8 cellular contexts compared by ENCODE assay signal in genomic region chr1:196608401-196609113, GRCh38. TPM values are rescaled to one million over a fixed set of nuclear protein-coding genes. Genes with fewer than 3 reads are reported as not detected.
DNase-seq lines count a peak whose midpoint lies in the region; ATAC-seq and TF ChIP-seq lines count a peak whose summit lies in the region.

TSS of gene KCNT2 (minus strand) at chr1:196608440. CDS start at chr1:196608309, 131 bp downstream.

- peak within 1 kb of the TSS in 1 of 2 donors; percentile 7 for H3K27ac Mint-ChIP-seq in effector memory CD8-positive, alpha-beta T cell

- peak within 1 kb of the TSS; percentile 34 to 77 for H3K4me3 Mint-ChIP-seq in effector memory CD8-positive, alpha-beta T cell

- H3K4me1 Mint-ChIP-seq in effector memory CD8-positive, alpha-beta T cell (ENCODE audit: low read depth in 2 of 2): peaks cover 5 to 7% of the 10 kb centered on the region in 2 donors

- H3K27ac ChIP-seq in Panc1 (ENCODE audit: low read length) (no peak within 1 kb of the TSS), right lobe of liver (peak within 1 kb of the TSS; percentile 66 to 85 (median 75)), suprapubic skin (peak within 1 kb of the TSS; percentile 74)

- H3K27me3 Mint-ChIP-seq in effector memory CD8-positive, alpha-beta T cell: peaks cover 15 to 19% of the 10 kb centered on the region in 2 donors

- peak within 1 kb of the TSS; percentile 61 for H3K4me3 ChIP-seq in AG10803 (ENCODE audit: low read length)
- peak within 1 kb of the TSS; percentile 51 to 61 for H3K4me3 ChIP-seq in Panc1 (ENCODE audit: low read depth in 2 of 2, low read length in 2 of 2)
- H3K4me3 ChIP-seq in right lobe of liver: peak within 1 kb of the TSS; percentile 55 to 71 (median 57)
- H3K4me3 ChIP-seq in suprapubic skin: peak within 1 kb of the TSS; percentile 55

- H3K36me3 ChIP-seq in Panc1 (ENCODE audit: control insufficient read depth, insufficient read depth, low read length) (no peaks in the 10 kb centered on the region), right lobe of liver (no peaks in the 10 kb centered on the region), suprapubic skin (no peaks in the 10 kb centered on the region)

- CTCF ChIA-PET in Panc1 (lab: Charles Lee): no interaction called here

- in situ Hi-C loops in Panc1 (cut with HindIII; ENCODE audit: low pct_unique_long_range_greater_than_20kb, low sequenced_read_pairs): no loop called here

- 4% methylated on average over 10 of the region's 37 CpGs for WGBS in right lobe of liver (ENCODE audit: insufficient coverage, low coverage, low lambda C conversion rate, missing lambda C conversion rate)
- under 1% methylated on average over 29 of the region's 37 CpGs for WGBS in suprapubic skin

- ATAC-seq in HG02610 (IDR thresholded peaks at IDR 0.05; ENCODE audit: unreplicated experiment) (peak; percentile 56), Panc1 (peak; percentile 76), right lobe of liver (peak; percentile 83 to 90 (median 87)), HG03460 (IDR thresholded peaks at IDR 0.05; ENCODE audit: unreplicated experiment) (no peak)
- ATAC-seq in effector memory CD8-positive, alpha-beta T cell (replicated peaks): peak; percentile 79

- DNase-seq in AG10803 (ENCODE audit: low read depth) (peak; percentile 17), Panc1 (ENCODE audit: low read depth, low spot score) (no peak), right lobe of liver (peak; percentile 83 to 91 (median 90)), suprapubic skin (ENCODE audit: low spot score in 2 of 2) (peak; percentile 83 to 84), GF-D8 (lab: John Stamatoyannopoulos, UW) (no peak)
- DNase-seq in effector memory CD8-positive, alpha-beta T cell: no peak

- H3K4me1 ChIP-seq in Panc1 (ENCODE audit: control insufficient read depth, insufficient read depth, low read length) (peaks cover 5% of the 10 kb centered on the region; the same call in 1 of the 2 replicates), right lobe of liver (peaks cover 0 to 36% (median 3%) of the 10 kb centered on the region in 4 donors), suprapubic skin (peaks cover 16% of the 10 kb centered on the region)

- peaks cover 0 to 5% of the 10 kb centered on the region in 2 donors for H3K9me3 Mint-ChIP-seq in effector memory CD8-positive, alpha-beta T cell

- POLR2A ChIA-PET in Panc1 (lab: Charles Lee): no interaction called here

- no peaks in the 10 kb centered on the region for H3K9me3 ChIP-seq in Panc1 (ENCODE audit: control insufficient read depth, insufficient read depth, low read depth, low read length)
- H3K9me3 ChIP-seq in right lobe of liver: no peaks in the 10 kb centered on the region
- no peaks in the 10 kb centered on the region for H3K9me3 ChIP-seq in suprapubic skin

- TF ChIP-seq POLR2A in right lobe of liver (IDR thresholded peaks at IDR 0.05) (peak; percentile 68), suprapubic skin (IDR thresholded peaks at IDR 0.05) (no peak)

- H3K27me3 ChIP-seq in Panc1 (ENCODE audit: control insufficient read depth, insufficient read depth, low read length) (no peaks in the 10 kb centered on the region), right lobe of liver (no peaks in the 10 kb centered on the region), suprapubic skin (peaks cover 8% of the 10 kb centered on the region)

- no peak for TF ChIP-seq EP300 in suprapubic skin (IDR thresholded peaks at IDR 0.05)

- intact Hi-C loops in Panc1 (cut with micrococcal nuclease; ENCODE audit: unreplicated experiment) (no loop called here), right lobe of liver (cut with DNase I) (no loop called here)

- peaks cover 2% of the 10 kb centered on the region for H3K36me3 Mint-ChIP-seq in effector memory CD8-positive, alpha-beta T cell (ENCODE audit: insufficient read depth)

- BruUV-seq in Panc1 (replicated peaks; lab: Mats Ljungman, UMichigan): no TSS peak

- TF ChIP-seq CTCF in AG10803 (conservative IDR thresholded peaks at IDR 0.05; ENCODE audit: low read length) (no peak), Panc1 (IDR thresholded peaks at IDR 0.05) (no peak), right lobe of liver (IDR thresholded peaks at IDR 0.05) (no peak), suprapubic skin (IDR thresholded peaks at IDR 0.05) (no peak)

RNA-seq across cellular contexts. Expression of gene KCNT2, which starts in this region (rescaled TPM):
- total RNA-seq in Panc1 (2021; ENCODE audit: unreplicated experiment) (0.41 TPM), right lobe of liver (1 to 10 TPM; 5.3 to 8.4 (median 7.5) TPM), suprapubic skin (1 to 10 TPM in 1 of 4 donors, under 1 TPM in 3; 0.34 to 2.5 (median 0.34) TPM)
- not detected for polyA plus RNA-seq in Panc1 (2012; ENCODE audit: insufficient read length)

Comparison
In these comparisons a context has a peak if more than half of its experiments do, and no peak if none do; other contexts are left out.
1. Peak in ATAC-seq and H3K4me3 ChIP-seq in Panc1; RNA of the gene not detected or under 1 TPM.
2. DNase-seq: peak in AG10803 (single experiment), right lobe of liver (3 of 3) and suprapubic skin (2 of 2); none in Panc1 (single experiment), effector memory CD8-positive, alpha-beta T cell (0 of 3) and GF-D8 (single experiment).
3. Peak in every context shown above with its lines, with median percentiles within 50 percentile points of each other: H3K4me3 ChIP-seq.